In genomic region chr12:93678779-93679178, GRCh38 we compare ENCODE assay signal across 12 cellular contexts. TPM values are rescaled to one million over a fixed set of nuclear protein-coding genes. Genes with fewer than 3 reads are reported as not detected.
DNase-seq lines count a peak whose midpoint lies in the region; ATAC-seq and TF ChIP-seq lines count a peak whose summit lies in the region.
"Had no signal": no experiment of that assay in that cellular context is flagged by ENCODE, and none has a peak within 500 bp of the region (broad histone marks: within the 10 kb centered on the region; RNA-seq: fewer than 3 reads in every experiment).

No MANE protein-coding gene starts in this region.

- peak overlapping the region; percentile 96 for H3K4me3 Mint-ChIP-seq in activated CD8-positive, alpha-beta memory T cell treated with anti-CD3 and anti-CD28 coated beads, Interleukin-2, amount 10 ng/mL, durations not matched to agents 7 days and 5 days
- peak overlapping the region; percentile 93 for H3K4me3 Mint-ChIP-seq in endothelial cell (ENCODE audit: unreplicated experiment)

- peaks cover 36% of the 10 kb centered on the region for H3K4me1 Mint-ChIP-seq in activated CD8-positive, alpha-beta memory T cell treated with anti-CD3 and anti-CD28 coated beads, Interleukin-2, amount 10 ng/mL, durations not matched to agents 7 days and 5 days
- peaks cover 23% of the 10 kb centered on the region for H3K4me1 Mint-ChIP-seq in endothelial cell (ENCODE audit: unreplicated experiment)

- H3K36me3 ChIP-seq in OCI-LY3 (replicated peaks; ENCODE audit: low read depth, low read length) (peaks cover 7% of the 10 kb centered on the region), psoas muscle (ENCODE audit: insufficient read depth in 1 of 2, low read depth in 1 of 2) (no peaks in the 10 kb centered on the region)

- H3K9ac ChIP-seq in OCI-LY3 (ENCODE audit: low read length), result peak overlapping the region; percentile 97; the same call in 1 of the 2 replicates

- TF ChIP-seq CTCF in OCI-LY3 (IDR thresholded peaks at IDR 0.05; ENCODE audit: low read depth, low read length), result no peak
- TF ChIP-seq CTCF in endothelial cell (IDR thresholded peaks at IDR 0.05; ENCODE audit: unreplicated experiment), result no peak
- no peak for TF ChIP-seq CTCF in psoas muscle (IDR thresholded peaks at IDR 0.05)

- peaks cover 6% of the 10 kb centered on the region; the same call in 1 of the 2 replicates for H3K9me3 ChIP-seq in OCI-LY3 (ENCODE audit: insufficient read depth, low read length)
- H3K9me3 ChIP-seq in psoas muscle, result no peaks in the 10 kb centered on the region

- 63 to 87% (median 75%) methylated on average over 5 of the region's 5 CpGs for WGBS in psoas muscle, 3 donors

- H4K20me1 ChIP-seq in OCI-LY3 (ENCODE audit: insufficient read depth, low read length), result no peaks in the 10 kb centered on the region

- intact Hi-C loops in psoas muscle (cut with DNase I), result loop anchor here (5.0 to 10.0 kb wide), 4 partner anchors 49 to 136 kb away; no protein-coding TSS in a partner anchor

- H3K27ac ChIP-seq in OCI-LY3 (ENCODE audit: low read length), result peak overlapping the region; percentile 95
- peak overlapping the region; percentile 99 for H3K27ac ChIP-seq in psoas muscle

- no peak for DNase-seq in activated CD8-positive, alpha-beta memory T cell treated with anti-CD3 and anti-CD28 coated beads, Interleukin-2, amount 10 ng/mL, durations not matched to agents 7 days and 5 days
- DNase-seq in activated CD8-positive, alpha-beta memory T cell treated with anti-CD3 and anti-CD28 coated beads, Interleukin-2, amount 50 U/mL, for 48 hours, result no peak
- DNase-seq in endothelial cell (ENCODE audit: low spot score), result no peak
- no peak for DNase-seq in psoas muscle
- DNase-seq in DMS 273 (lab: John Stamatoyannopoulos, UW; ENCODE audit: unreplicated experiment), result no peak
- no peak for DNase-seq in NCI-H345 (lab: John Stamatoyannopoulos, UW)
- no peak for DNase-seq in NCI-H82 (lab: John Stamatoyannopoulos, UW)
- DNase-seq: NCI-H1436; RPMI8226; stimulated activated CD4-positive, alpha-beta T cell treated with anti-CD3 and anti-CD28 coated beads, Interleukin-12 subunit alpha, Interleukin-12 subunit beta, amount 100 ng/mL, for 4 hours; stimulated activated naive CD4-positive, alpha-beta T cell treated with Interleukin-2 at 50 U/mL for 16 hours had no signal

- peaks cover 5% of the 10 kb centered on the region for H3K36me3 Mint-ChIP-seq in activated CD8-positive, alpha-beta memory T cell treated with anti-CD3 and anti-CD28 coated beads, Interleukin-2, amount 10 ng/mL, durations not matched to agents 7 days and 5 days
- peaks cover 3% of the 10 kb centered on the region for H3K36me3 Mint-ChIP-seq in endothelial cell (ENCODE audit: low read depth, unreplicated experiment)

- CTCF ChIA-PET in activated CD8-positive, alpha-beta memory T cell treated with anti-CD3 and anti-CD28 coated beads, Interleukin-2, amount 10 ng/mL, durations not matched to agents 7 days and 5 days (lab: Charles Lee), result no interaction called here

- no peaks in the 10 kb centered on the region for H3K9me3 Mint-ChIP-seq in activated CD8-positive, alpha-beta memory T cell treated with anti-CD3 and anti-CD28 coated beads, Interleukin-2, amount 10 ng/mL, durations not matched to agents 7 days and 5 days (ENCODE audit: low read depth)
- no peaks in the 10 kb centered on the region for H3K9me3 Mint-ChIP-seq in endothelial cell (ENCODE audit: unreplicated experiment)

- H3K79me2 ChIP-seq in OCI-LY3 (ENCODE audit: low read length), result no peaks in the 10 kb centered on the region

- peaks cover 23% of the 10 kb centered on the region for H3K4me1 ChIP-seq in OCI-LY3 (ENCODE audit: low read length)
- peaks cover 57% of the 10 kb centered on the region for H3K4me1 ChIP-seq in psoas muscle

- H3K27me3 ChIP-seq in OCI-LY3 (ENCODE audit: low read depth, low read length) (no peaks in the 10 kb centered on the region), psoas muscle (ENCODE audit: insufficient read depth in 3 of 3, low read length in 2 of 3) (no peaks in the 10 kb centered on the region)

- peak overlapping the region; percentile 100 for H3K27ac Mint-ChIP-seq in activated CD8-positive, alpha-beta memory T cell treated with anti-CD3 and anti-CD28 coated beads, Interleukin-2, amount 10 ng/mL, durations not matched to agents 7 days and 5 days
- peak overlapping the region; percentile 99 for H3K27ac Mint-ChIP-seq in endothelial cell (ENCODE audit: unreplicated experiment)

- peak overlapping the region; percentile 93 for H3K4me2 ChIP-seq in OCI-LY3 (ENCODE audit: low read length)

- ATAC-seq in activated CD8-positive, alpha-beta memory T cell treated with anti-CD3 and anti-CD28 coated beads, Interleukin-2, amount 10 ng/mL, durations not matched to agents 7 days and 5 days, result no peak
- ATAC-seq in psoas muscle, result no peak

- peak overlapping the region; percentile 60 for H2AFZ ChIP-seq in OCI-LY3 (ENCODE audit: low read depth, low read length)

- H3K4me3 ChIP-seq in OCI-LY3 (ENCODE audit: low read length) (peak overlapping the region; percentile 87), psoas muscle (no peak overlapping the region)

- peaks cover 6% of the 10 kb centered on the region for H3K27me3 Mint-ChIP-seq in activated CD8-positive, alpha-beta memory T cell treated with anti-CD3 and anti-CD28 coated beads, Interleukin-2, amount 10 ng/mL, durations not matched to agents 7 days and 5 days
- peaks cover 5% of the 10 kb centered on the region for H3K27me3 Mint-ChIP-seq in endothelial cell (ENCODE audit: unreplicated experiment)

RNA-seq across cellular contexts. Expression of gene CRADD, which starts 1.6 kb away (rescaled TPM):
- total RNA-seq in activated CD8-positive, alpha-beta memory T cell treated with anti-CD3 and anti-CD28 coated beads, Interleukin-2, amount 10 ng/mL, durations not matched to agents 7 days and 5 days, result 10 to 100 TPM; 10.8 to 13.1 TPM
- 6.5 TPM for total RNA-seq in endothelial cell (ENCODE audit: unreplicated experiment)
- total RNA-seq in psoas muscle, result 10 to 100 TPM; 12.7 to 21.1 (median 14.7) TPM
- polyA plus RNA-seq in psoas muscle, result 10 to 100 TPM; 11.0 to 12.1 (median 11.5) TPM
